10 cellular contexts compared by ENCODE assay signal in genomic region chr7:70193514-70193913, GRCh38.
DNase-seq lines count a peak whose midpoint lies in the region; TF ChIP-seq lines count a peak whose summit lies in the region.
"Had no signal": no experiment of that assay in that cellular context is flagged by ENCODE, and none has a peak within 500 bp of the region (broad histone marks: within the 10 kb centered on the region; RNA-seq: fewer than 3 reads in every experiment).

No MANE protein-coding gene starts in this region.

- no peaks in the 10 kb centered on the region for H3K27me3 Mint-ChIP-seq in nephron (ENCODE audit: low read depth)

- DNase-seq in DMS53 (lab: John Stamatoyannopoulos, UW): peak; percentile 57
- peak; percentile 19 for DNase-seq in MG63
- peak; percentile 43 for DNase-seq in astrocyte of the spinal cord (ENCODE audit: low read depth, low spot score)
- DNase-seq in NK-92 (lab: John Stamatoyannopoulos, UW; ENCODE audit: unreplicated experiment): no peak
- no peak for DNase-seq in NCI-H1105 treated with DMSO at 0.1 percent for 48 hours (lab: John Stamatoyannopoulos, UW)
- DNase-seq in activated effector memory CD4-positive, alpha-beta T cell treated with Interleukin-2 at 50 U/mL for 16 hours: no peak
- no peak for DNase-seq in inferior parietal cortex (ENCODE audit: extremely low spot score)
- DNase-seq: stimulated activated CD4-positive, alpha-beta T cell treated with anti-CD3 and anti-CD28 coated beads, Interleukin-4, amount 100 ng/mL, for 24 hours had no signal

- H3K27me3 ChIP-seq in MG63: no peaks in the 10 kb centered on the region

- peak; percentile 30 for TF ChIP-seq CTCF in astrocyte of the spinal cord (IDR thresholded peaks at IDR 0.05; ENCODE audit: low read depth, low read length)
- TF ChIP-seq CTCF in nephron (IDR thresholded peaks at IDR 0.05; ENCODE audit: unreplicated experiment in 3 of 3): peak in 2 of 3 experiments; percentile 24 to 28

- peaks cover 24% of the 10 kb centered on the region for H3K36me3 Mint-ChIP-seq in nephron (ENCODE audit: low read depth)
- H3K36me3 Mint-ChIP-seq: activated naive CD4-positive, alpha-beta T cell treated with anti-CD3 and anti-CD28 coated beads, Interleukin-2, amount 50 U/mL, for 72 hours had no signal

- H3K4me1 Mint-ChIP-seq in nephron: no peaks in the 10 kb centered on the region

- H3K36me3 ChIP-seq in MG63: no peaks in the 10 kb centered on the region

- no peak overlapping the region for H3K27ac Mint-ChIP-seq in nephron
- H3K27ac Mint-ChIP-seq: activated naive CD4-positive, alpha-beta T cell treated with anti-CD3 and anti-CD28 coated beads, Interleukin-2, amount 50 U/mL, for 72 hours had no signal

- no peak overlapping the region for H3K4me3 ChIP-seq in MG63
- no peak overlapping the region for H3K4me3 ChIP-seq in astrocyte of the spinal cord (ENCODE audit: low read depth, low read length)

- 0 out of 2 replicates have a peak, but pooled peaks cover 3% of the 10 kb centered on the region for H3K9me3 ChIP-seq in MG63

- peaks cover 8% of the 10 kb centered on the region for H3K9me3 Mint-ChIP-seq in nephron
- H3K9me3 Mint-ChIP-seq: activated naive CD4-positive, alpha-beta T cell treated with anti-CD3 and anti-CD28 coated beads, Interleukin-2, amount 50 U/mL, for 72 hours had no signal

- in situ Hi-C loops in astrocyte of the spinal cord (cut with HindIII; ENCODE audit: low sequenced_read_pairs): no loop called here

- no peak overlapping the region for H3K4me3 Mint-ChIP-seq in nephron

Comparison
In these comparisons a context has a peak if more than half of its experiments do, and no peak if none do; other contexts are left out.
1. DNase-seq: peak in DMS53 (single experiment), MG63 (single experiment) and astrocyte of the spinal cord (single experiment); none in NK-92 (single experiment), NCI-H1105 treated with DMSO at 0.1 percent for 48 hours (single experiment), activated effector memory CD4-positive, alpha-beta T cell treated with Interleukin-2 at 50 U/mL for 16 hours (single experiment) and inferior parietal cortex (single experiment).